In genomic region chr15:39312984-39313383, GRCh38 we compare ENCODE assay signal across 9 cellular contexts.
A peak's percentile ranks its signal among the peaks of the same experiment; 100 is the strongest.
DNase-seq lines count a peak whose midpoint lies in the region; ATAC-seq and TF ChIP-seq lines count a peak whose summit lies in the region.
"Had no signal": no experiment of that assay in that cellular context is flagged by ENCODE, and none has a peak within 500 bp of the region (broad histone marks: within the 10 kb centered on the region; RNA-seq: fewer than 3 reads in every experiment).

No MANE protein-coding gene starts in this region.

- POLR2A ChIA-PET in activated CD8-positive, alpha-beta T cell treated with anti-CD3 and anti-CD28 coated beads, Interleukin-2, amount 10 ng/mL, durations not matched to agents 7 days and 5 days (lab: Charles Lee) = no interaction called here

- no peak for TF ChIP-seq CTCF in neutrophil (IDR thresholded peaks at IDR 0.05)

- DNase-seq in NCI-H1694 treated with DMSO at 0.1 percent for 48 hours (lab: John Stamatoyannopoulos, UW) = peak; percentile 6
- DNase-seq in NCI-H1694 (lab: John Stamatoyannopoulos, UW) = no peak
- peak; percentile 23 for DNase-seq in activated CD8-positive, alpha-beta T cell treated with anti-CD3 and anti-CD28 coated beads, Interleukin-2, amount 10 ng/mL, durations not matched to agents 7 days and 5 days
- DNase-seq in GM19240 (ENCODE audit: insufficient read length, low spot score) = no peak
- DNase-seq in stimulated activated effector memory CD8-positive, alpha-beta T cell treated with anti-CD3 and anti-CD28 coated beads, Interleukin-12 subunit alpha, Interleukin-12 subunit beta, amount 100 ng/mL, for 72 hours (ENCODE audit: low spot score in 2 of 2) = no peak

- no peak overlapping the region for H3K4me3 ChIP-seq in neutrophil (ENCODE audit: low read depth in 1 of 2, low read length in 1 of 2)
- H3K4me3 ChIP-seq: thoracic aorta had no signal

- H3K27me3 ChIP-seq in neutrophil = no peaks in the 10 kb centered on the region

- H3K27me3 Mint-ChIP-seq in activated CD8-positive, alpha-beta T cell treated with anti-CD3 and anti-CD28 coated beads, Interleukin-2, amount 10 ng/mL, durations not matched to agents 7 days and 5 days (ENCODE audit: low read depth) = peaks cover 5% of the 10 kb centered on the region

- no peak overlapping the region for H3K4me3 Mint-ChIP-seq in activated CD8-positive, alpha-beta T cell treated with anti-CD3 and anti-CD28 coated beads, Interleukin-2, amount 10 ng/mL, durations not matched to agents 7 days and 5 days
- no peak overlapping the region for H3K4me3 Mint-ChIP-seq in stimulated activated effector memory CD8-positive, alpha-beta T cell treated with anti-CD3 and anti-CD28 coated beads, Interleukin-12 subunit alpha, Interleukin-12 subunit beta, amount 100 ng/mL, for 72 hours

- H3K27ac ChIP-seq in neutrophil = peak overlapping the region; percentile 43
- H3K27ac ChIP-seq: thoracic aorta had no signal

- H3K36me3 Mint-ChIP-seq in activated CD8-positive, alpha-beta T cell treated with anti-CD3 and anti-CD28 coated beads, Interleukin-2, amount 10 ng/mL, durations not matched to agents 7 days and 5 days (ENCODE audit: low read depth) = no peaks in the 10 kb centered on the region
- no peaks in the 10 kb centered on the region for H3K36me3 Mint-ChIP-seq in stimulated activated effector memory CD8-positive, alpha-beta T cell treated with anti-CD3 and anti-CD28 coated beads, Interleukin-12 subunit alpha, Interleukin-12 subunit beta, amount 100 ng/mL, for 72 hours

- H3K27ac Mint-ChIP-seq in activated CD8-positive, alpha-beta T cell treated with anti-CD3 and anti-CD28 coated beads, Interleukin-2, amount 10 ng/mL, durations not matched to agents 7 days and 5 days = no peak overlapping the region
- no peak overlapping the region for H3K27ac Mint-ChIP-seq in stimulated activated effector memory CD8-positive, alpha-beta T cell treated with anti-CD3 and anti-CD28 coated beads, Interleukin-12 subunit alpha, Interleukin-12 subunit beta, amount 100 ng/mL, for 72 hours

- CTCF ChIA-PET in activated CD8-positive, alpha-beta T cell treated with anti-CD3 and anti-CD28 coated beads, Interleukin-2, amount 10 ng/mL, durations not matched to agents 7 days and 5 days (lab: Charles Lee) = interaction anchor here (1.0 to 1.5 kb wide), 3 partner anchors 10 to 444 kb away, joined by 3 to 4 read pairs (median 3); no protein-coding TSS in a partner anchor

- ATAC-seq in HG03108 (IDR thresholded peaks at IDR 0.05; ENCODE audit: unreplicated experiment) (peak; percentile 59), HG03159 (IDR thresholded peaks at IDR 0.05; ENCODE audit: unreplicated experiment) (no peak)
- ATAC-seq in activated CD8-positive, alpha-beta T cell treated with anti-CD3 and anti-CD28 coated beads, Interleukin-2, amount 10 ng/mL, durations not matched to agents 7 days and 5 days = no peak
- ATAC-seq in stimulated activated effector memory CD8-positive, alpha-beta T cell treated with anti-CD3 and anti-CD28 coated beads, Interleukin-12 subunit alpha, Interleukin-12 subunit beta, amount 100 ng/mL, for 72 hours = no peak

- no peaks in the 10 kb centered on the region for H3K4me1 Mint-ChIP-seq in activated CD8-positive, alpha-beta T cell treated with anti-CD3 and anti-CD28 coated beads, Interleukin-2, amount 10 ng/mL, durations not matched to agents 7 days and 5 days (ENCODE audit: low read depth)
- H3K4me1 Mint-ChIP-seq in stimulated activated effector memory CD8-positive, alpha-beta T cell treated with anti-CD3 and anti-CD28 coated beads, Interleukin-12 subunit alpha, Interleukin-12 subunit beta, amount 100 ng/mL, for 72 hours = no peaks in the 10 kb centered on the region

- no peaks in the 10 kb centered on the region for H3K9me3 Mint-ChIP-seq in activated CD8-positive, alpha-beta T cell treated with anti-CD3 and anti-CD28 coated beads, Interleukin-2, amount 10 ng/mL, durations not matched to agents 7 days and 5 days (ENCODE audit: insufficient read depth)
- H3K9me3 Mint-ChIP-seq in stimulated activated effector memory CD8-positive, alpha-beta T cell treated with anti-CD3 and anti-CD28 coated beads, Interleukin-12 subunit alpha, Interleukin-12 subunit beta, amount 100 ng/mL, for 72 hours = no peaks in the 10 kb centered on the region

- no peaks in the 10 kb centered on the region for H3K9me3 ChIP-seq in neutrophil
- H3K9me3 ChIP-seq: thoracic aorta had no signal

- peaks cover 18 to 23% of the 10 kb centered on the region in 2 experiments for H3K4me1 ChIP-seq in neutrophil (ENCODE audit: control insufficient read depth in 1 of 2, insufficient read depth in 1 of 2, low read depth in 1 of 2, low read length in 1 of 2)

- no peaks in the 10 kb centered on the region for H3K36me3 ChIP-seq in neutrophil
- H3K36me3 ChIP-seq: thoracic aorta had no signal

Comparison
In these comparisons a context has a peak if more than half of its experiments do, and no peak if none do; other contexts are left out.
1. DNase-seq: peak in NCI-H1694 treated with DMSO at 0.1 percent for 48 hours (single experiment) and activated CD8-positive, alpha-beta T cell treated with anti-CD3 and anti-CD28 coated beads, Interleukin-2, amount 10 ng/mL, durations not matched to agents 7 days and 5 days (single experiment); none in NCI-H1694 (single experiment), GM19240 (single experiment) and stimulated activated effector memory CD8-positive, alpha-beta T cell treated with anti-CD3 and anti-CD28 coated beads, Interleukin-12 subunit alpha, Interleukin-12 subunit beta, amount 100 ng/mL, for 72 hours (0 of 2).